In the genomic region with DNA sequence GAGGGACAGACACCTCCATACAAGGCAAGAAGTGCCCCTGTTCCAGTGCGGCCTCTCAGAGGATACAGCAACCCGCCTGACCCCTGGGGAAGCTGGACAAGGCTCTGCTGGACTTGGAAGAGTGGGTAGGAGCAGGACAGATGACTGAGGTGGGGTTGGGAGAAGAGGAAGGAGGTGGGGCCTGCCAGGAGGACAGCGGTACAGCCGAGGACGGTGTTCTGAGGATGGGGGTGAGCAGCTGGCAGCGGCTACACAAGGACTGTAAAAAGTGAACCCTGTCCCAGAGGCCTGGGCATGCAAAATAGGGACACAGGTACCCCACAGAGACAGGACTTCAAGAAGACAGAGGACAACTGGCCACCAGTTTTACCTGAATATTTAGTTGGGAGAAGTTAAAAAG, we compare ENCODE assay signal across 16 cellular contexts.
"Had no signal": no experiment of that assay in that cellular context is flagged by ENCODE, and none has a peak within 500 bp of the region (broad histone marks: within the 10 kb centered on the region; RNA-seq: fewer than 3 reads in every experiment).

No MANE protein-coding gene starts in this region.

- H3K4me3 ChIP-seq: body of pancreas, coronary artery, lung, pancreas, smooth muscle cell, upper lobe of right lung had no signal

- H3K27me3 Mint-ChIP-seq: activated CD4-positive, alpha-beta T cell treated with anti-CD3 and anti-CD28 coated beads for 36 hours had no signal

- H3K4me3 Mint-ChIP-seq: activated CD4-positive, alpha-beta T cell treated with anti-CD3 and anti-CD28 coated beads for 36 hours; activated CD8-positive, alpha-beta memory T cell treated with anti-CD3 and anti-CD28 coated beads, Interleukin-2, amount 10 ng/mL, durations not matched to agents 7 days and 5 days; activated naive CD8-positive, alpha-beta T cell treated with anti-CD3 and anti-CD28 coated beads for 36 hours; stimulated activated effector memory CD8-positive, alpha-beta T cell treated with anti-CD3 and anti-CD28 coated beads, Interleukin-12 subunit alpha, Interleukin-12 subunit beta, amount 100 ng/mL, for 72 hours; T-helper 2 cell treated with Interferon-gamma antibody and Interleukin-4, amounts not matched to agents 5 μg/mL and 100 μg/mL, for 36 hours; WTC11 had no signal

- H3K9me3 ChIP-seq: body of pancreas, pancreas, upper lobe of right lung had no signal

- H3K4me1 Mint-ChIP-seq: activated CD4-positive, alpha-beta T cell treated with anti-CD3 and anti-CD28 coated beads for 36 hours; activated CD8-positive, alpha-beta memory T cell treated with anti-CD3 and anti-CD28 coated beads, Interleukin-2, amount 10 ng/mL, durations not matched to agents 7 days and 5 days had no signal

- H3K27ac ChIP-seq: body of pancreas, coronary artery, pancreas, upper lobe of right lung had no signal

- H3K27ac Mint-ChIP-seq: activated CD4-positive, alpha-beta T cell treated with anti-CD3 and anti-CD28 coated beads for 36 hours; activated CD8-positive, alpha-beta memory T cell treated with anti-CD3 and anti-CD28 coated beads, Interleukin-2, amount 10 ng/mL, durations not matched to agents 7 days and 5 days; activated naive CD8-positive, alpha-beta T cell treated with anti-CD3 and anti-CD28 coated beads for 36 hours; stimulated activated effector memory CD8-positive, alpha-beta T cell treated with anti-CD3 and anti-CD28 coated beads, Interleukin-12 subunit alpha, Interleukin-12 subunit beta, amount 100 ng/mL, for 72 hours; T-helper 2 cell treated with Interferon-gamma antibody and Interleukin-4, amounts not matched to agents 5 μg/mL and 100 μg/mL, for 36 hours; WTC11 had no signal

- H3K36me3 Mint-ChIP-seq: activated CD8-positive, alpha-beta memory T cell treated with anti-CD3 and anti-CD28 coated beads, Interleukin-2, amount 10 ng/mL, durations not matched to agents 7 days and 5 days; activated naive CD8-positive, alpha-beta T cell treated with anti-CD3 and anti-CD28 coated beads for 36 hours; stimulated activated effector memory CD8-positive, alpha-beta T cell treated with anti-CD3 and anti-CD28 coated beads, Interleukin-12 subunit alpha, Interleukin-12 subunit beta, amount 100 ng/mL, for 72 hours; WTC11 had no signal

- H3K36me3 ChIP-seq: pancreas, upper lobe of right lung had no signal

- H3K27me3 ChIP-seq: body of pancreas, pancreas, upper lobe of right lung had no signal

- ATAC-seq: activated CD4-positive, alpha-beta T cell treated with anti-CD3 and anti-CD28 coated beads for 36 hours; activated CD8-positive, alpha-beta memory T cell treated with anti-CD3 and anti-CD28 coated beads, Interleukin-2, amount 10 ng/mL, durations not matched to agents 7 days and 5 days; body of pancreas; left lobe of liver; pancreas; stimulated activated effector memory CD8-positive, alpha-beta T cell treated with anti-CD3 and anti-CD28 coated beads, Interleukin-12 subunit alpha, Interleukin-12 subunit beta, amount 100 ng/mL, for 72 hours; upper lobe of right lung; WTC11 had no signal

- H3K4me1 ChIP-seq: body of pancreas, pancreas, upper lobe of right lung had no signal

- DNase-seq: activated CD4-positive, alpha-beta T cell treated with anti-CD3 and anti-CD28 coated beads for 36 hours; activated CD4-positive, alpha-beta T cell treated with anti-CD3 and anti-CD28 coated beads, Interleukin-2, amount 50 U/mL, for 48 hours; activated CD8-positive, alpha-beta memory T cell treated with anti-CD3 and anti-CD28 coated beads, Interleukin-2, amount 10 ng/mL, durations not matched to agents 7 days and 5 days; activated naive CD8-positive, alpha-beta T cell treated with anti-CD3 and anti-CD28 coated beads for 36 hours; body of pancreas; central memory CD4-positive, alpha-beta T cell; pancreas; stimulated activated CD4-positive, alpha-beta T cell treated with anti-CD3 and anti-CD28 coated beads, Interleukin-4, amount 100 ng/mL, for 24 hours; upper lobe of right lung had no signal

- H3K9me3 Mint-ChIP-seq: activated naive CD8-positive, alpha-beta T cell treated with anti-CD3 and anti-CD28 coated beads for 36 hours; stimulated activated effector memory CD8-positive, alpha-beta T cell treated with anti-CD3 and anti-CD28 coated beads, Interleukin-12 subunit alpha, Interleukin-12 subunit beta, amount 100 ng/mL, for 72 hours; T-helper 2 cell treated with Interferon-gamma antibody and Interleukin-4, amounts not matched to agents 5 μg/mL and 100 μg/mL, for 36 hours had no signal
